In genomic region chr3:73727117-73727802, GRCh38 we compare ENCODE assay signal across 10 cellular contexts.
DNase-seq lines count a peak whose midpoint lies in the region; ATAC-seq and TF ChIP-seq lines count a peak whose summit lies in the region.
"Had no signal": no experiment of that assay in that cellular context is flagged by ENCODE, and none has a peak within 500 bp of the region (broad histone marks: within the 10 kb centered on the region; RNA-seq: fewer than 3 reads in every experiment).

No MANE protein-coding gene starts in this region.

- H3K4me3 ChIP-seq in astrocyte of the cerebellum (ENCODE audit: low read depth, low read length) (no peak overlapping the region), right atrium auricular region (no peak overlapping the region), retinal pigment epithelial cell (ENCODE audit: low read length) (no peak overlapping the region)

- H3K9me3 ChIP-seq in right atrium auricular region: no peaks in the 10 kb centered on the region

- H3K36me3 ChIP-seq in right atrium auricular region: no peaks in the 10 kb centered on the region

- DNase-seq in GM03348 (ENCODE audit: low spot score) (peak; percentile 60), astrocyte of the cerebellum (ENCODE audit: low read depth) (peak; percentile 86), right atrium auricular region (ENCODE audit: low spot score) (peak; percentile 62), retinal pigment epithelial cell (ENCODE audit: low read depth) (peak; percentile 37), DMS79 treated with DMSO at 0.1 percent for 48 hours (lab: John Stamatoyannopoulos, UW) (no peak), activated T-cell treated with anti-CD3 and anti-CD28 coated beads for 4 hours (no peak), NCI-H1048 (lab: John Stamatoyannopoulos, UW) (no peak)
- DNase-seq: KBM-7, RPMI8226 had no signal

- TF ChIP-seq CTCF in astrocyte of the cerebellum (IDR thresholded peaks at IDR 0.05; ENCODE audit: low read depth, low read length, missing control alignments): no peak
- TF ChIP-seq CTCF in right atrium auricular region (IDR thresholded peaks at IDR 0.05): no peak
- no peak for TF ChIP-seq CTCF in retinal pigment epithelial cell (conservative IDR thresholded peaks at IDR 0.05; ENCODE audit: low read depth, low read length)

- no peak overlapping the region for H3K27ac ChIP-seq in right atrium auricular region

- in situ Hi-C loops in astrocyte of the cerebellum (cut with HindIII; ENCODE audit: low sequenced_read_pairs): loop anchor here (5.0 kb wide), 1 partner anchor 85 kb away; no protein-coding TSS in a partner anchor

- no peak for ATAC-seq in GM18502 (IDR thresholded peaks at IDR 0.05; ENCODE audit: poor library complexity, unreplicated experiment)

- H3K4me1 ChIP-seq in right atrium auricular region: peaks cover 0 to 8% of the 10 kb centered on the region in 2 donors

- no peaks in the 10 kb centered on the region for H3K27me3 ChIP-seq in right atrium auricular region

Comparison
In these comparisons a context has a peak if more than half of its experiments do, and no peak if none do; other contexts are left out.
1. DNase-seq: peak in GM03348 (single experiment), astrocyte of the cerebellum (single experiment), right atrium auricular region (single experiment) and retinal pigment epithelial cell (single experiment); none in DMS79 treated with DMSO at 0.1 percent for 48 hours (single experiment), activated T-cell treated with anti-CD3 and anti-CD28 coated beads for 4 hours (single experiment) and NCI-H1048 (single experiment).